2 cellular contexts compared by ENCODE assay signal in genomic region chr12:123387508-123388217, GRCh38.
TF ChIP-seq lines count a peak whose summit lies in the region.

No MANE protein-coding gene starts in this region.

TF ChIP-seq in A549, 52 proteins besides CTCF, POLR2A, EP300 and RAD21:
- TF ChIP-seq JUNB (IDR thresholded peaks at IDR 0.05) (no peak), MAFK (IDR thresholded peaks at IDR 0.05; ENCODE audit: partially characterized antibody) (peak; percentile 28), TFCP2L1 (CRISPR knock-in tag; IDR thresholded peaks at IDR 0.05) (no peak)
TF ChIP-seq in A549: peak in this region for 1.

TF ChIP-seq in IMR-90, 13 proteins besides CTCF, POLR2A, EP300 and RAD21:
- TF ChIP-seq MXI1 (IDR thresholded peaks at IDR 0.05; ENCODE audit: borderline replicate concordance, low read depth, low read length) (no peak), ELK1 (IDR thresholded peaks at IDR 0.05; ENCODE audit: borderline replicate concordance, low read depth, low read length) (no peak)
